8 cellular contexts compared by ENCODE assay signal in the genomic region with DNA sequence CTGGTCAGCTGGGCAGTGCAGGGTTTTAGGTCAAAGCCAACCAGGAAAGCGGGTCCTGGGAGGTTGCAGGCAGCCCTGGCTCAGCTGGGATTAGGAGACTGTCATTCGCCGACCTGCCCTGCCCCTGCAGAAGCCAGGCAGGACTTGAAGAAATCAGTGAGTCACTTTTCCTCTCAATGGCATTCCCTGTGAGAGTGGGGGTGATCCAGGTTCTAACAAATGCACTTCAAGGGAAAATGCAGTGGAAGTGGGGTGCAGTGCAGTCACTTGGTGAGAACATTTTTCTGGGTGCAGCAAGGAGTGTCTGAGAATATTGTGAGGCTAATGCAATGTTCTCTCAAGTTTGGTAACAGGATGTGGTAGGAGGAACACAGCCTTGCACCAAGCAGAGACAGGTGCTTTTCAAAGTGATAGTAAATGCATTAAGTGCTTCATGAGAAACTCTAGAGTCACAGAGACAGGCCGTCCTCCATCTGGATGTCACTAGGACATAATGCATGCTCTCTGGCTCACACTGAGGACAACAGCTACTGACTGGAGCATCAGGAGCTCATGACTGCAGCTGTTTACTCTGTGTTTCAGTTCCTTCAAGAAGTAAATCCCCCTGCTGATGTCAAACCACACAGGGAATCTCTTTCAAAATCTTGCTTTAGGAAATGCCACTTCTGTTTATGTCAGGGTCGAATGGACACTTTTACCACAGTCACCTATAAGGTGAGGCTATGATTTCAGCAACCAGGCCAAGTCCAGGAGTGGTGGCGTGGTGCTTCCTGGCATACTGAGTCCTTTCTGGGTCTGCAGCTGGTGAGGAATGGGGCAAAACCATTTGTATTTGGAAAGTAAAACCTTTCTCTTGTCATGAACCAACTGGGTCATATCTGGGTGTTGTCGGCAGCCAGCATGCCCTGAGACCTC. TPM values are rescaled to one million over a fixed set of nuclear protein-coding genes. Genes with fewer than 3 reads are reported as not detected.
DNase-seq lines count a peak whose midpoint lies in the region; ATAC-seq and TF ChIP-seq lines count a peak whose summit lies in the region.

No MANE protein-coding gene starts in this region.

- no peak for TF ChIP-seq CTCF in heart left ventricle (IDR thresholded peaks at IDR 0.05)

- no peak for TF ChIP-seq POLR2A in heart left ventricle (IDR thresholded peaks at IDR 0.05)

- peaks cover 0 to 34% (median 0%) of the 10 kb centered on the region in 12 donors for H3K4me1 ChIP-seq in heart left ventricle

- H3K27me3 ChIP-seq in heart left ventricle = no peaks in the 10 kb centered on the region

- H3K36me3 ChIP-seq in heart left ventricle = no peaks in the 10 kb centered on the region

- intact Hi-C loops in heart left ventricle (cut with DNase I) = no loop called here
- intact Hi-C loops in left ventricle myocardium superior (cut with micrococcal nuclease) = no loop called here

- H3K9me3 ChIP-seq in heart left ventricle = no peaks in the 10 kb centered on the region

- 67 to 79% (median 73%) methylated on average over 7 of the region's 7 CpGs for WGBS in heart left ventricle, 4 donors

- no peak for DNase-seq in heart left ventricle
- no peak for DNase-seq in left ventricle myocardium superior
- DNase-seq in NOMO-1 treated with DMSO at 0.1 percent for 48 hours (lab: John Stamatoyannopoulos, UW; ENCODE audit: unreplicated experiment) = peak; percentile 75
- peak; percentile 54 for DNase-seq in dermis blood vessel endothelial cell
- DNase-seq in stimulated activated naive CD8-positive, alpha-beta T cell treated with anti-CD3 and anti-CD28 coated beads, Interleukin-15, Interleukin-2, amounts not matched to agents 100 U/mL and 50 U/mL, for 24 hours = no peak
- no peak for DNase-seq in retina
- no peak for DNase-seq in stimulated activated CD4-positive, alpha-beta T cell treated with anti-CD3 and anti-CD28 coated beads, Interleukin-2, amount 100 ng/mL, for 24 hours

- peak in 3 of 4 donors; percentile 22 to 43 (median 42) for ATAC-seq in heart left ventricle
- ATAC-seq in left ventricle myocardium superior = no peak
- ATAC-seq in HG02759 (IDR thresholded peaks at IDR 0.05; ENCODE audit: unreplicated experiment) = peak; percentile 94
- peak; percentile 86 for ATAC-seq in stimulated activated naive CD8-positive, alpha-beta T cell treated with anti-CD3 and anti-CD28 coated beads, Interleukin-15, Interleukin-2, amounts not matched to agents 100 U/mL and 50 U/mL, for 24 hours

- H3K27ac ChIP-seq in heart left ventricle = peak overlapping the region in 2 of 12 donors; percentile 34 to 90

- peak overlapping the region in 1 of 12 donors; percentile 1 for H3K4me3 ChIP-seq in heart left ventricle

RNA-seq across cellular contexts. Expression of a gene that starts 16.7 kb away (rescaled TPM):
- total RNA-seq in heart left ventricle (1 to 10 TPM in 8 of 9 donors, under 1 TPM in 1; 1.00 to 2.9 (median 1.5) TPM), left ventricle myocardium superior (1.4 TPM), dermis blood vessel endothelial cell (1.4 and 1.9 TPM in 2 replicates)
- polyA plus RNA-seq in heart left ventricle = 1 to 10 TPM in 1 of 2 donors, under 1 TPM in 1; 0.57 to 2.0 TPM

RNA-seq across cellular contexts. Expression of a gene that starts 59.2 kb away (rescaled TPM):
- 10 to 100 TPM; 52.7 to 94.8 (median 78.9) TPM for total RNA-seq in heart left ventricle
- 10 to 100 TPM; 63.1 to 66.7 TPM for polyA plus RNA-seq in heart left ventricle
- total RNA-seq in left ventricle myocardium superior = 67.8 TPM
- 130 and 152 TPM in 2 replicates for total RNA-seq in dermis blood vessel endothelial cell

Comparison
In these comparisons a context has a peak if more than half of its experiments do, and no peak if none do; other contexts are left out.
1. DNase-seq: peak in NOMO-1 treated with DMSO at 0.1 percent for 48 hours (single experiment) and dermis blood vessel endothelial cell (single experiment); none in heart left ventricle (0 of 5), left ventricle myocardium superior (single experiment), stimulated activated naive CD8-positive, alpha-beta T cell treated with anti-CD3 and anti-CD28 coated beads, Interleukin-15, Interleukin-2, amounts not matched to agents 100 U/mL and 50 U/mL, for 24 hours (single experiment), retina (single experiment) and stimulated activated CD4-positive, alpha-beta T cell treated with anti-CD3 and anti-CD28 coated beads, Interleukin-2, amount 100 ng/mL, for 24 hours (0 of 2).